In genomic region chr17:74866198-74866835, GRCh38 we compare ENCODE assay signal across 23 cellular contexts. TPM values are rescaled to one million over a fixed set of nuclear protein-coding genes. Genes with fewer than 3 reads are reported as not detected.
A peak's percentile ranks its signal among the peaks of the same experiment; 100 is the strongest.
DNase-seq lines count a peak whose midpoint lies in the region; ATAC-seq, FAIRE-seq and TF ChIP-seq lines count a peak whose summit lies in the region.
"Had no signal": no experiment of that assay in that cellular context is flagged by ENCODE, and none has a peak within 500 bp of the region (broad histone marks: within the 10 kb centered on the region; RNA-seq: fewer than 3 reads in every experiment).

No MANE protein-coding gene starts in this region.

- DNase-seq in IMR-90 (no peak), RWPE1 (ENCODE audit: low spot score) (no peak), HepG2 (ENCODE audit: low spot score) (no peak), breast epithelium (ENCODE audit: low spot score in 2 of 2) (no peak), COLO668 (lab: John Stamatoyannopoulos, UW; ENCODE audit: unreplicated experiment) (no peak)
- DNase-seq: 8988T; C1 segment of cervical spinal cord; Caco-2; CD4-positive, CD25-positive, alpha-beta regulatory T cell; CD8-positive, alpha-beta memory T cell; DMS79; GDM1; GOT3; KBM-7 had no signal

- POLR2A ChIA-PET in IMR-90 (lab: Charles Lee; ENCODE audit: unreplicated experiment): no interaction called here
- POLR2A ChIA-PET in RWPE1 (lab: Yijun Ruan, JAX; ENCODE audit: low non-redundant PET): no interaction called here
- POLR2A ChIA-PET in HepG2 (lab: Yijun Ruan, JAX): interaction anchor here (1.1 kb wide), 1 partner anchor 9 kb away, joined by 3 read pairs; no protein-coding TSS in a partner anchor

- H2AK9ac ChIP-seq in IMR-90 (replicated peaks; ENCODE audit: low read depth, low read length, poor library complexity): peak overlapping the region; percentile 26

- H3K27ac ChIP-seq in BLaER1 (peak overlapping the region; percentile 33), IMR-90 (ENCODE audit: insufficient read depth, low read length) (no peak overlapping the region), RWPE1 (peak overlapping the region; percentile 7; the same call in 1 of the 2 replicates), HepG2 (ENCODE audit: extremely low read length, insufficient read depth, low read length) (no peak overlapping the region), breast epithelium (no peak overlapping the region)

- no peak overlapping the region for H2BK20ac ChIP-seq in IMR-90 (ENCODE audit: low read depth, low read length)

- H3K56ac ChIP-seq in IMR-90 (ENCODE audit: extremely low read depth, insufficient read depth, low read length): no peak overlapping the region

- no peak overlapping the region for H2BK120ac ChIP-seq in IMR-90 (ENCODE audit: low read depth, low read length)

- H3K36me3 ChIP-seq in BLaER1 (peaks cover 4% of the 10 kb centered on the region; the same call in 1 of the 2 replicates), IMR-90 (ENCODE audit: control insufficient read depth, insufficient read depth, low read length) (peaks cover 11% of the 10 kb centered on the region; the same call in 1 of the 2 replicates), HepG2 (replicated peaks in 1 of 2; ENCODE audit: control insufficient read depth in 1 of 2, insufficient read depth in 2 of 2, low read length in 2 of 2) (peaks cover 4 to 5% of the 10 kb centered on the region in 2 experiments; a peak in 4 of 5 replicates), breast epithelium (no peaks in the 10 kb centered on the region)

- no peaks in the 10 kb centered on the region for H3K79me2 ChIP-seq in HepG2 (ENCODE audit: insufficient read depth, low read length)

- no TSS peak for BruUV-seq in IMR-90 (replicated peaks; lab: Mats Ljungman, UMichigan)
- no TSS peak for BruUV-seq in HepG2 (replicated peaks; lab: Mats Ljungman, UMichigan)

- H3K4me3 ChIP-seq in BLaER1 (no peak overlapping the region), IMR-90 (ENCODE audit: insufficient read depth, low read depth, low read length) (no peak overlapping the region), HepG2 (replicated peaks in 1 of 3; ENCODE audit: insufficient read depth in 1 of 3, low read depth in 2 of 3, low read length in 3 of 3) (no peak overlapping the region), breast epithelium (no peak overlapping the region)

- no peak overlapping the region for H2BK15ac ChIP-seq in IMR-90 (ENCODE audit: low read depth, low read length)

- H3K9me1 ChIP-seq in IMR-90 (ENCODE audit: insufficient read depth, low read length): peaks cover 4% of the 10 kb centered on the region; the same call in 1 of the 2 replicates

- WGBS in IMR-90 (ENCODE audit: extremely low coverage in 2 of 2, insufficient read length in 1 of 2), 2 experiments: 69% methylated on average over 10 of the region's 19 CpGs; no CpG with 5 or more reads in 1 of the 2 experiments
- WGBS in HepG2 (ENCODE audit: low lambda C conversion rate): 92% methylated on average over 17 of the region's 19 CpGs

- no peak for TF ChIP-seq CTCF in IMR-90 (conservative IDR thresholded peaks at IDR 0.05; ENCODE audit: low read depth, low read length)
- no peak for TF ChIP-seq CTCF in RWPE1 (conservative IDR thresholded peaks at IDR 0.05; ENCODE audit: low read depth)
- TF ChIP-seq CTCF in HepG2 (CRISPR knock-in tag; IDR thresholded peaks at IDR 0.05): no peak
- no peak for TF ChIP-seq CTCF in breast epithelium (IDR thresholded peaks at IDR 0.05)

- H3K4ac ChIP-seq in IMR-90 (ENCODE audit: low read depth, low read length): no peak overlapping the region

- H4K20me1 ChIP-seq in BLaER1 (peaks cover 30% of the 10 kb centered on the region), IMR-90 (ENCODE audit: insufficient read depth, low read length) (peaks cover 8% of the 10 kb centered on the region; the same call in 1 of the 2 replicates), HepG2 (ENCODE audit: insufficient read depth, low read length) (no peaks in the 10 kb centered on the region)

- TF ChIP-seq EP300 in HepG2 (IDR thresholded peaks at IDR 0.05; ENCODE audit: low read depth in 2 of 2, low read length in 2 of 2) (no peak), HepG2 (CRISPR knock-in tag; IDR thresholded peaks at IDR 0.05; ENCODE audit: borderline replicate concordance) (no peak)

- no peak overlapping the region for H4K5ac ChIP-seq in IMR-90 (ENCODE audit: low read depth, low read length)

- in situ Hi-C loops in IMR-90 (cut with MboI; ENCODE audit: low sequenced_read_pairs): loop anchor here (5.0 to 25.0 kb wide), 3 partner anchors 74 to 654 kb away; partner anchors contain the start of genes RPL38 and TTYH2
- in situ Hi-C loops in HepG2 (cut with HindIII; ENCODE audit: extremely low pct_ligation_motif_present, low pct_unique_long_range_greater_than_20kb): no loop called here

- H3K4me1 ChIP-seq in BLaER1 (peaks cover 48% of the 10 kb centered on the region), IMR-90 (ENCODE audit: control insufficient read depth, insufficient read depth, low read length) (peaks cover under 1% of the 10 kb centered on the region; the same call in 1 of the 2 replicates), HepG2 (ENCODE audit: insufficient read depth, low read length) (peaks cover 61% of the 10 kb centered on the region), breast epithelium (peaks cover 0 to 7% of the 10 kb centered on the region in 2 donors)

- TF ChIP-seq POLR2A in IMR-90 (IDR thresholded peaks at IDR 0.05; ENCODE audit: low read depth, low read length): no peak
- TF ChIP-seq POLR2A in HepG2 (IDR thresholded peaks at IDR 0.05; ENCODE audit: insufficient read depth in 1 of 2, low read depth in 2 of 2, low read length in 2 of 2): no peak
- no peak for TF ChIP-seq POLR2A in breast epithelium (IDR thresholded peaks at IDR 0.05)

- H3K9ac ChIP-seq in BLaER1: peak overlapping the region; percentile 58; the same call in 1 of the 2 replicates
- H3K9ac ChIP-seq in IMR-90 (ENCODE audit: low read depth, low read length): no peak overlapping the region
- H3K9ac ChIP-seq in HepG2 (ENCODE audit: insufficient read depth, low read depth, low read length): no peak overlapping the region

- TF ChIP-seq RAD21 in IMR-90 (IDR thresholded peaks at IDR 0.05; ENCODE audit: low read length): no peak
- TF ChIP-seq RAD21 in HepG2 (CRISPR knock-in tag; IDR thresholded peaks at IDR 0.05): no peak

- ATAC-seq in IMR-90 (ENCODE audit: low read depth): no peak
- no peak for ATAC-seq in HepG2
- no peak for ATAC-seq in HG03139 (IDR thresholded peaks at IDR 0.05; ENCODE audit: unreplicated experiment)
- ATAC-seq in GM18511 (IDR thresholded peaks at IDR 0.05; ENCODE audit: unreplicated experiment): no peak

- H4K91ac ChIP-seq in IMR-90 (ENCODE audit: insufficient read depth, low read depth, low read length): no peak overlapping the region

- dilution Hi-C loops in IMR-90 (cut with HindIII; ENCODE audit: low sequenced_read_pairs, unreplicated experiment): no loop called here

- no peak overlapping the region for H2AFZ ChIP-seq in IMR-90 (replicated peaks; ENCODE audit: low read length, poor library complexity)
- H2AFZ ChIP-seq in HepG2 (ENCODE audit: low read length): no peak overlapping the region

- no peak overlapping the region for H4K8ac ChIP-seq in IMR-90 (ENCODE audit: low read depth in 2 of 2, low read length in 2 of 2)

- H3K14ac ChIP-seq in IMR-90 (replicated peaks; ENCODE audit: low read depth, low read length): no peak overlapping the region

- no peak overlapping the region for H2AK5ac ChIP-seq in IMR-90 (ENCODE audit: low read depth, low read length)

- H3K27me3 ChIP-seq in BLaER1 (peaks cover 13% of the 10 kb centered on the region), IMR-90 (ENCODE audit: control insufficient read depth, insufficient read depth, low read length) (peaks cover 10% of the 10 kb centered on the region), HepG2 (ENCODE audit: control insufficient read depth in 1 of 2, insufficient read depth in 2 of 2, low read length in 2 of 2) (no peaks in the 10 kb centered on the region), breast epithelium (peaks cover 0 to 5% of the 10 kb centered on the region in 2 donors)

- CTCF ChIA-PET in IMR-90 (lab: Yijun Ruan, JAX): interaction anchor here (1.9 kb wide), 1 partner anchor 76 kb away, joined by 10 read pairs; no protein-coding TSS in a partner anchor
- CTCF ChIA-PET in RWPE1 (lab: Yijun Ruan, JAX): interaction anchor here (0.6 to 1.5 kb wide), 4 partner anchors 67 to 121 kb away, joined by 3 to 9 read pairs (median 4); no protein-coding TSS in a partner anchor
- CTCF ChIA-PET in HepG2 (lab: Yijun Ruan, JAX; ENCODE audit: low intra/inter-chr PET ratio, low total read pairs): no interaction called here

- no peak overlapping the region for H2BK5ac ChIP-seq in IMR-90 (ENCODE audit: low read depth, low read length, poor library complexity, severe bottlenecking)

- no peak for FAIRE-seq in HepG2 (lab: Jason Lieb, UNC)
- FAIRE-seq: D721Med, GM18507 had no signal

- intact Hi-C loops in IMR-90 (cut with micrococcal nuclease): loop anchor here (10.0 kb wide), 1 partner anchor 492 kb away; no protein-coding TSS in a partner anchor
- intact Hi-C loops in HepG2 (cut with micrococcal nuclease; ENCODE audit: unreplicated experiment): loop anchor here (10.0 kb wide), 1 partner anchor 212 kb away; no protein-coding TSS in a partner anchor
- intact Hi-C loops in breast epithelium (cut with DNase I; ENCODE audit: low total_unique reads): loop anchor here (10.0 kb wide), 1 partner anchor 72 kb away; no protein-coding TSS in a partner anchor

- H3K79me1 ChIP-seq in IMR-90 (ENCODE audit: low read depth in 1 of 2, low read length in 2 of 2): peaks cover 4 to 13% of the 10 kb centered on the region in 2 experiments; a peak in 3 of 4 replicates

- H3K4me2 ChIP-seq in BLaER1 (peak overlapping the region; percentile 55), IMR-90 (ENCODE audit: low read depth, low read length) (no peak overlapping the region), HepG2 (ENCODE audit: low read depth, low read length) (no peak overlapping the region)

- H3K9me3 ChIP-seq in BLaER1: no peaks in the 10 kb centered on the region
- no peaks in the 10 kb centered on the region for H3K9me3 ChIP-seq in IMR-90 (ENCODE audit: control insufficient read depth, insufficient read depth, low read length)
- no peaks in the 10 kb centered on the region for H3K9me3 ChIP-seq in HepG2 (ENCODE audit: low read length)
- no peaks in the 10 kb centered on the region for H3K9me3 ChIP-seq in breast epithelium
- H3K9me3 ChIP-seq: Caco-2 had no signal

- no peak overlapping the region for H3K23ac ChIP-seq in IMR-90 (ENCODE audit: low read depth, low read length)

- no peak overlapping the region for H3K18ac ChIP-seq in IMR-90 (ENCODE audit: low read depth, low read length)

RNA-seq across cellular contexts. Expression of gene FDXR, which starts 6.5 kb away (rescaled TPM):
- 12.2 and 12.4 TPM in 2 replicates for total RNA-seq in IMR-90 (2012; rRNA removed)
- 18.6 and 21.9 TPM in 2 replicates for polyA plus RNA-seq in IMR-90 (2012; rRNA removed)
- 28.4 and 36.3 TPM in 2 replicates for polyA plus RNA-seq in IMR-90 (2012; cell fraction: cytosol; rRNA removed)
- 35.0 and 82.3 TPM in 2 replicates for polyA plus RNA-seq in IMR-90 (2012; cell fraction: nucleus; rRNA removed; ENCODE audit: low replicate concordance)
- total RNA-seq in HepG2 (2016; rRNA removed; fragmentation: Illumina TruSeq; extraction: Trizol): 99.0 and 116 TPM in 2 replicates
- total RNA-seq in HepG2 (2016; cell fraction: cytosol; rRNA removed; fragmentation: Illumina TruSeq; extraction: Trizol; ENCODE audit: low read depth): 17.2 and 18.6 TPM in 2 replicates
- total RNA-seq in HepG2 (2016; cell fraction: insoluble cytoplasmic fraction; rRNA removed; fragmentation: Illumina TruSeq; extraction: Trizol): 96.0 and 122 TPM in 2 replicates
- total RNA-seq in HepG2 (2016; cell fraction: membrane; rRNA removed; fragmentation: Illumina TruSeq; extraction: Trizol): 33.1 and 34.8 TPM in 2 replicates
- total RNA-seq in HepG2 (2016; cell fraction: nucleus; rRNA removed; fragmentation: Illumina TruSeq; extraction: Trizol): 59.6 and 66.9 TPM in 2 replicates
- polyA plus RNA-seq in HepG2 (2011; rRNA removed): 23.4 and 27.7 TPM in 2 replicates
- polyA plus RNA-seq in HepG2 (2011; cell fraction: cytosol; rRNA removed): 25.9 and 36.5 TPM in 2 replicates
- polyA plus RNA-seq in HepG2 (2011; cell fraction: nucleus; rRNA removed): 50.2 and 50.3 TPM in 2 replicates
- polyA plus RNA-seq in HepG2 (2012): 12.3 and 15.3 TPM in 2 replicates
- polyA plus RNA-seq in HepG2 (2016; cell fraction: cytosol; fragmentation: Illumina TruSeq; extraction: Trizol; ENCODE audit: low read depth): 13.6 and 16.1 TPM in 2 replicates
- 83.4 and 93.7 TPM in 2 replicates for polyA plus RNA-seq in HepG2 (2016; cell fraction: insoluble cytoplasmic fraction; fragmentation: Illumina TruSeq; extraction: Trizol; ENCODE audit: low read depth)
- polyA plus RNA-seq in HepG2 (2016; cell fraction: membrane; fragmentation: Illumina TruSeq; extraction: Trizol; ENCODE audit: low read depth): 21.8 and 25.0 TPM in 2 replicates
- 111 and 113 TPM in 2 replicates for polyA plus RNA-seq in HepG2 (2016; cell fraction: nucleus; fragmentation: Illumina TruSeq; extraction: Trizol; ENCODE audit: insufficient read depth, low read depth)
- polyA minus RNA-seq in HepG2 (2011; rRNA and poly(A)+ RNA removed; ENCODE audit: low replicate concordance): 11.0 and 40.8 TPM in 2 replicates
- polyA minus RNA-seq in HepG2 (2011; cell fraction: cytosol; rRNA and poly(A)+ RNA removed): 14.0 and 15.4 TPM in 2 replicates
- polyA minus RNA-seq in HepG2 (2011; cell fraction: nucleus; rRNA and poly(A)+ RNA removed): 10.0 and 10.6 TPM in 2 replicates
- 1 to 10 TPM; 7.3 to 9.3 (median 8.8) TPM for total RNA-seq in breast epithelium

RNA-seq across cellular contexts. Expression of gene GRIN2C, which starts 6.6 kb away (rescaled TPM):
- total RNA-seq in IMR-90 (2012; rRNA removed): not detected in 2 replicates
- polyA plus RNA-seq in IMR-90 (2012; rRNA removed): 0.22 TPM in 1 of 2 replicates, not detected in the other
- polyA plus RNA-seq in IMR-90 (2012; cell fraction: cytosol; rRNA removed): not detected in 2 replicates
- polyA plus RNA-seq in IMR-90 (2012; cell fraction: nucleus; rRNA removed; ENCODE audit: low replicate concordance): 0.16 and 0.69 TPM in 2 replicates
- total RNA-seq in HepG2 (2016; rRNA removed; fragmentation: Illumina TruSeq; extraction: Trizol): 0.11 TPM in 1 of 2 replicates, not detected in the other
- total RNA-seq in HepG2 (2016; cell fraction: cytosol; rRNA removed; fragmentation: Illumina TruSeq; extraction: Trizol; ENCODE audit: low read depth): not detected in 2 replicates
- 0.15 TPM in 1 of 2 replicates, not detected in the other for total RNA-seq in HepG2 (2016; cell fraction: insoluble cytoplasmic fraction; rRNA removed; fragmentation: Illumina TruSeq; extraction: Trizol)
- total RNA-seq in HepG2 (2016; cell fraction: membrane; rRNA removed; fragmentation: Illumina TruSeq; extraction: Trizol): not detected in 2 replicates
- 0.28 and 0.44 TPM in 2 replicates for total RNA-seq in HepG2 (2016; cell fraction: nucleus; rRNA removed; fragmentation: Illumina TruSeq; extraction: Trizol)
- polyA plus RNA-seq in HepG2 (2011; rRNA removed): 0.03 and 0.07 TPM in 2 replicates
- polyA plus RNA-seq in HepG2 (2011; cell fraction: cytosol; rRNA removed): 0.01 TPM in 2 replicates
- polyA plus RNA-seq in HepG2 (2011; cell fraction: nucleus; rRNA removed): 0.17 and 0.29 TPM in 2 replicates
- 0.03 and 0.08 TPM in 2 replicates for polyA plus RNA-seq in HepG2 (2012)
- polyA plus RNA-seq in HepG2 (2016; cell fraction: cytosol; fragmentation: Illumina TruSeq; extraction: Trizol; ENCODE audit: low read depth): not detected in 2 replicates
- polyA plus RNA-seq in HepG2 (2016; cell fraction: insoluble cytoplasmic fraction; fragmentation: Illumina TruSeq; extraction: Trizol; ENCODE audit: low read depth): not detected in 2 replicates
- polyA plus RNA-seq in HepG2 (2016; cell fraction: membrane; fragmentation: Illumina TruSeq; extraction: Trizol; ENCODE audit: low read depth): not detected in 2 replicates
- polyA plus RNA-seq in HepG2 (2016; cell fraction: nucleus; fragmentation: Illumina TruSeq; extraction: Trizol; ENCODE audit: insufficient read depth, low read depth): 0.15 and 0.44 TPM in 2 replicates
- polyA minus RNA-seq in HepG2 (2011; rRNA and poly(A)+ RNA removed; ENCODE audit: low replicate concordance): 0.14 TPM in 1 of 2 replicates, not detected in the other
- polyA minus RNA-seq in HepG2 (2011; cell fraction: cytosol; rRNA and poly(A)+ RNA removed): not detected in 2 replicates
- 0.52 TPM in 1 of 2 replicates, not detected in the other for polyA minus RNA-seq in HepG2 (2011; cell fraction: nucleus; rRNA and poly(A)+ RNA removed)
- total RNA-seq in breast epithelium: under 1 TPM in 1 of 3 donors, not detected in 2; 0.48 TPM
- total RNA-seq: CD4-positive, CD25-positive, alpha-beta regulatory T cell; CD8-positive, alpha-beta memory T cell; Daoy had no signal
- polyA plus RNA-seq: AG04450; CD4-positive, CD25-positive, alpha-beta regulatory T cell; CD8-positive, alpha-beta memory T cell had no signal

RNA-seq across cellular contexts. Expression of gene FADS6, which starts 27.1 kb away (rescaled TPM):
- total RNA-seq in IMR-90 (2012; rRNA removed): not detected in 2 replicates
- polyA plus RNA-seq in IMR-90 (2012; rRNA removed): not detected in 2 replicates
- polyA plus RNA-seq in IMR-90 (2012; cell fraction: cytosol; rRNA removed): not detected in 2 replicates
- not detected in 2 replicates for polyA plus RNA-seq in IMR-90 (2012; cell fraction: nucleus; rRNA removed; ENCODE audit: low replicate concordance)
- total RNA-seq in HepG2 (2016; rRNA removed; fragmentation: Illumina TruSeq; extraction: Trizol): 0.11 TPM in 1 of 2 replicates, not detected in the other
- total RNA-seq in HepG2 (2016; cell fraction: cytosol; rRNA removed; fragmentation: Illumina TruSeq; extraction: Trizol; ENCODE audit: low read depth): 0.09 TPM in 1 of 2 replicates, not detected in the other
- 0.11 TPM in 1 of 2 replicates, not detected in the other for total RNA-seq in HepG2 (2016; cell fraction: insoluble cytoplasmic fraction; rRNA removed; fragmentation: Illumina TruSeq; extraction: Trizol)
- not detected in 2 replicates for total RNA-seq in HepG2 (2016; cell fraction: membrane; rRNA removed; fragmentation: Illumina TruSeq; extraction: Trizol)
- 0.28 TPM in 1 of 2 replicates, not detected in the other for total RNA-seq in HepG2 (2016; cell fraction: nucleus; rRNA removed; fragmentation: Illumina TruSeq; extraction: Trizol)
- 0.11 and 0.20 TPM in 2 replicates for polyA plus RNA-seq in HepG2 (2011; rRNA removed)
- polyA plus RNA-seq in HepG2 (2011; cell fraction: cytosol; rRNA removed): 0.14 and 0.15 TPM in 2 replicates
- polyA plus RNA-seq in HepG2 (2011; cell fraction: nucleus; rRNA removed): 0.47 and 1.1 TPM in 2 replicates
- polyA plus RNA-seq in HepG2 (2012): not detected in 2 replicates
- polyA plus RNA-seq in HepG2 (2016; cell fraction: cytosol; fragmentation: Illumina TruSeq; extraction: Trizol; ENCODE audit: low read depth): 0.18 TPM in 1 of 2 replicates, not detected in the other
- polyA plus RNA-seq in HepG2 (2016; cell fraction: insoluble cytoplasmic fraction; fragmentation: Illumina TruSeq; extraction: Trizol; ENCODE audit: low read depth): 0.10 TPM in 1 of 2 replicates, not detected in the other
- not detected in 2 replicates for polyA plus RNA-seq in HepG2 (2016; cell fraction: membrane; fragmentation: Illumina TruSeq; extraction: Trizol; ENCODE audit: low read depth)
- not detected in 2 replicates for polyA plus RNA-seq in HepG2 (2016; cell fraction: nucleus; fragmentation: Illumina TruSeq; extraction: Trizol; ENCODE audit: insufficient read depth, low read depth)
- 0.32 TPM in 1 of 2 replicates, not detected in the other for polyA minus RNA-seq in HepG2 (2011; rRNA and poly(A)+ RNA removed; ENCODE audit: low replicate concordance)
- polyA minus RNA-seq in HepG2 (2011; cell fraction: cytosol; rRNA and poly(A)+ RNA removed): not detected in 2 replicates
- not detected in 2 replicates for polyA minus RNA-seq in HepG2 (2011; cell fraction: nucleus; rRNA and poly(A)+ RNA removed)
- under 1 TPM in 2 of 3 donors, not detected in 1; 0.33 to 0.80 TPM for total RNA-seq in breast epithelium
- total RNA-seq: A673; CD4-positive, CD25-positive, alpha-beta regulatory T cell; CD8-positive, alpha-beta memory T cell; Daoy; HT-29 had no signal
- polyA plus RNA-seq: AG04450; CD4-positive, CD25-positive, alpha-beta regulatory T cell; CD8-positive, alpha-beta memory T cell had no signal

RNA-seq across cellular contexts. Expression of gene USH1G, which starts 56.7 kb away (rescaled TPM):
- not detected in 2 replicates for total RNA-seq in IMR-90 (2012; rRNA removed)
- not detected in 2 replicates for polyA plus RNA-seq in IMR-90 (2012; rRNA removed)
- polyA plus RNA-seq in IMR-90 (2012; cell fraction: cytosol; rRNA removed): 0.01 TPM in 1 of 2 replicates, not detected in the other
- not detected in 2 replicates for polyA plus RNA-seq in IMR-90 (2012; cell fraction: nucleus; rRNA removed; ENCODE audit: low replicate concordance)
- total RNA-seq in HepG2 (2016; rRNA removed; fragmentation: Illumina TruSeq; extraction: Trizol): 0.04 TPM in 1 of 2 replicates, not detected in the other
- total RNA-seq in HepG2 (2016; cell fraction: cytosol; rRNA removed; fragmentation: Illumina TruSeq; extraction: Trizol; ENCODE audit: low read depth): not detected in 2 replicates
- not detected in 2 replicates for total RNA-seq in HepG2 (2016; cell fraction: insoluble cytoplasmic fraction; rRNA removed; fragmentation: Illumina TruSeq; extraction: Trizol)
- not detected in 2 replicates for total RNA-seq in HepG2 (2016; cell fraction: membrane; rRNA removed; fragmentation: Illumina TruSeq; extraction: Trizol)
- total RNA-seq in HepG2 (2016; cell fraction: nucleus; rRNA removed; fragmentation: Illumina TruSeq; extraction: Trizol): not detected in 2 replicates
- polyA plus RNA-seq in HepG2 (2011; rRNA removed): not detected in 2 replicates
- polyA plus RNA-seq in HepG2 (2011; cell fraction: cytosol; rRNA removed): 0.01 TPM in 1 of 2 replicates, not detected in the other
- polyA plus RNA-seq in HepG2 (2011; cell fraction: nucleus; rRNA removed): 0.03 and 0.08 TPM in 2 replicates
- not detected in 2 replicates for polyA plus RNA-seq in HepG2 (2012)
- polyA plus RNA-seq in HepG2 (2016; cell fraction: cytosol; fragmentation: Illumina TruSeq; extraction: Trizol; ENCODE audit: low read depth): not detected in 2 replicates
- polyA plus RNA-seq in HepG2 (2016; cell fraction: insoluble cytoplasmic fraction; fragmentation: Illumina TruSeq; extraction: Trizol; ENCODE audit: low read depth): not detected in 2 replicates
- not detected in 2 replicates for polyA plus RNA-seq in HepG2 (2016; cell fraction: membrane; fragmentation: Illumina TruSeq; extraction: Trizol; ENCODE audit: low read depth)
- polyA plus RNA-seq in HepG2 (2016; cell fraction: nucleus; fragmentation: Illumina TruSeq; extraction: Trizol; ENCODE audit: insufficient read depth, low read depth): not detected in 2 replicates
- polyA minus RNA-seq in HepG2 (2011; rRNA and poly(A)+ RNA removed; ENCODE audit: low replicate concordance): 0.05 TPM in 1 of 2 replicates, not detected in the other
- not detected in 2 replicates for polyA minus RNA-seq in HepG2 (2011; cell fraction: cytosol; rRNA and poly(A)+ RNA removed)
- polyA minus RNA-seq in HepG2 (2011; cell fraction: nucleus; rRNA and poly(A)+ RNA removed): 0.12 and 0.13 TPM in 2 replicates
- total RNA-seq in breast epithelium: not detected
- total RNA-seq: A673; CD4-positive, CD25-positive, alpha-beta regulatory T cell; CD8-positive, alpha-beta memory T cell; Daoy; HT-29 had no signal
- polyA plus RNA-seq: AG04450; CD4-positive, CD25-positive, alpha-beta regulatory T cell; CD8-positive, alpha-beta memory T cell had no signal

RNA-seq across cellular contexts. Expression of gene OTOP2, which starts 57.8 kb away (rescaled TPM):
- total RNA-seq in IMR-90 (2012; rRNA removed) (not detected in 2 replicates), HepG2 (2016; rRNA removed; fragmentation: Illumina TruSeq; extraction: Trizol) (not detected in 2 replicates), breast epithelium (under 1 TPM in 1 of 3 donors, not detected in 2; 0.33 TPM)
- polyA plus RNA-seq in IMR-90 (2012; rRNA removed) (not detected in 2 replicates), HepG2 (2011; rRNA removed) (not detected in 2 replicates)
- not detected in 2 replicates for polyA plus RNA-seq in IMR-90 (2012; cell fraction: cytosol; rRNA removed)
- not detected in 2 replicates for polyA plus RNA-seq in IMR-90 (2012; cell fraction: nucleus; rRNA removed; ENCODE audit: low replicate concordance)
- not detected in 2 replicates for total RNA-seq in HepG2 (2016; cell fraction: cytosol; rRNA removed; fragmentation: Illumina TruSeq; extraction: Trizol; ENCODE audit: low read depth)
- not detected in 2 replicates for total RNA-seq in HepG2 (2016; cell fraction: insoluble cytoplasmic fraction; rRNA removed; fragmentation: Illumina TruSeq; extraction: Trizol)
- not detected in 2 replicates for total RNA-seq in HepG2 (2016; cell fraction: membrane; rRNA removed; fragmentation: Illumina TruSeq; extraction: Trizol)
- total RNA-seq in HepG2 (2016; cell fraction: nucleus; rRNA removed; fragmentation: Illumina TruSeq; extraction: Trizol): not detected in 2 replicates
- polyA plus RNA-seq in HepG2 (2011; cell fraction: cytosol; rRNA removed): not detected in 2 replicates
- polyA plus RNA-seq in HepG2 (2011; cell fraction: nucleus; rRNA removed): 0.06 TPM in 1 of 2 replicates, not detected in the other
- polyA plus RNA-seq in HepG2 (2012): not detected in 2 replicates
- not detected in 2 replicates for polyA plus RNA-seq in HepG2 (2016; cell fraction: cytosol; fragmentation: Illumina TruSeq; extraction: Trizol; ENCODE audit: low read depth)
- not detected in 2 replicates for polyA plus RNA-seq in HepG2 (2016; cell fraction: insoluble cytoplasmic fraction; fragmentation: Illumina TruSeq; extraction: Trizol; ENCODE audit: low read depth)
- polyA plus RNA-seq in HepG2 (2016; cell fraction: membrane; fragmentation: Illumina TruSeq; extraction: Trizol; ENCODE audit: low read depth): not detected in 2 replicates
- not detected in 2 replicates for polyA plus RNA-seq in HepG2 (2016; cell fraction: nucleus; fragmentation: Illumina TruSeq; extraction: Trizol; ENCODE audit: insufficient read depth, low read depth)
- polyA minus RNA-seq in HepG2 (2011; rRNA and poly(A)+ RNA removed; ENCODE audit: low replicate concordance): not detected in 2 replicates
- not detected in 2 replicates for polyA minus RNA-seq in HepG2 (2011; cell fraction: cytosol; rRNA and poly(A)+ RNA removed)
- not detected in 2 replicates for polyA minus RNA-seq in HepG2 (2011; cell fraction: nucleus; rRNA and poly(A)+ RNA removed)
- total RNA-seq: A673; Caco-2; CD4-positive, CD25-positive, alpha-beta regulatory T cell; CD8-positive, alpha-beta memory T cell; Daoy; HT-29 had no signal
- polyA plus RNA-seq: AG04450; CD4-positive, CD25-positive, alpha-beta regulatory T cell; CD8-positive, alpha-beta memory T cell had no signal

Comparison
In these comparisons a context has a peak if more than half of its experiments do, and no peak if none do; other contexts are left out.
1. H3K27ac ChIP-seq: peak in BLaER1 (single experiment) and RWPE1 (single experiment); none in IMR-90 (single experiment), HepG2 (single experiment) and breast epithelium (0 of 2).